20 cellular contexts compared by ENCODE assay signal in genomic region chr22:49801391-49802060, GRCh38. TPM values are rescaled to one million over a fixed set of nuclear protein-coding genes. Genes with fewer than 3 reads are reported as not detected.
DNase-seq lines count a peak whose midpoint lies in the region; ATAC-seq and TF ChIP-seq lines count a peak whose summit lies in the region.
"Had no signal": no experiment of that assay in that cellular context is flagged by ENCODE, and none has a peak within 500 bp of the region (broad histone marks: within the 10 kb centered on the region; RNA-seq: fewer than 3 reads in every experiment).

No MANE protein-coding gene starts in this region.

- no peaks in the 10 kb centered on the region for H3K4me1 Mint-ChIP-seq in Caco-2 (ENCODE audit: low read depth, unreplicated experiment)
- peaks cover 20 to 60% (median 49%) of the 10 kb centered on the region in 4 donors for H3K4me1 Mint-ChIP-seq in naive thymus-derived CD8-positive, alpha-beta T cell

- H3K36me3 ChIP-seq in BLaER1, result peaks cover 99% of the 10 kb centered on the region
- H3K36me3 ChIP-seq in Caco-2 (ENCODE audit: control insufficient read depth, insufficient read depth, low read length), result peaks cover 1% of the 10 kb centered on the region; the same call in 1 of the 2 replicates

- peak overlapping the region; percentile 4; the same call in 1 of the 2 replicates for H3K27ac ChIP-seq in BLaER1
- H3K27ac ChIP-seq: ascending aorta, esophagus muscularis mucosa had no signal

- no peaks in the 10 kb centered on the region for H3K9me3 Mint-ChIP-seq in Caco-2 (ENCODE audit: unreplicated experiment)
- no peaks in the 10 kb centered on the region for H3K9me3 Mint-ChIP-seq in naive thymus-derived CD8-positive, alpha-beta T cell
- H3K9me3 Mint-ChIP-seq: activated B cell treated with CpG ODN at 0.5 μM for 24 hours; activated naive CD4-positive, alpha-beta T cell treated with anti-CD3 and anti-CD28 coated beads for 36 hours; CD8-positive, alpha-beta T cell had no signal

- H3K4me3 ChIP-seq in BLaER1 (no peak overlapping the region), Caco-2 (ENCODE audit: low read depth, low read length) (no peak overlapping the region)
- H3K4me3 ChIP-seq: ascending aorta, esophagus muscularis mucosa had no signal

- BruUV-seq in Caco-2 (replicated peaks; lab: Mats Ljungman, UMichigan), result no TSS peak

- H3K9me3 ChIP-seq in BLaER1, result no peaks in the 10 kb centered on the region
- H3K9me3 ChIP-seq in Caco-2, result no peaks in the 10 kb centered on the region
- H3K9me3 ChIP-seq: ascending aorta, esophagus muscularis mucosa had no signal

- H3K27ac Mint-ChIP-seq in Caco-2 (ENCODE audit: unreplicated experiment), result peak overlapping the region; percentile 53
- H3K27ac Mint-ChIP-seq in naive thymus-derived CD8-positive, alpha-beta T cell, result peak overlapping the region in 6 of 10 donors; percentile 11 to 79 (median 44)
- H3K27ac Mint-ChIP-seq: activated B cell treated with CpG ODN at 0.5 μM for 24 hours; activated naive CD4-positive, alpha-beta T cell treated with anti-CD3 and anti-CD28 coated beads for 36 hours had no signal

- ATAC-seq in naive thymus-derived CD8-positive, alpha-beta T cell, result no peak
- no peak for ATAC-seq in activated CD4-positive, CD25-positive, alpha-beta regulatory T cell treated with anti-CD3 and anti-CD28 coated beads, Interleukin-2, amount 50 U/mL, for 24 hours
- ATAC-seq: CD8-positive, alpha-beta T cell had no signal

- H3K27me3 Mint-ChIP-seq in Caco-2 (ENCODE audit: insufficient read depth, unreplicated experiment), result no peaks in the 10 kb centered on the region
- H3K27me3 Mint-ChIP-seq in naive thymus-derived CD8-positive, alpha-beta T cell, result no peaks in the 10 kb centered on the region
- H3K27me3 Mint-ChIP-seq: activated B cell treated with CpG ODN at 0.5 μM for 24 hours had no signal

- peaks cover 40% of the 10 kb centered on the region for H3K4me1 ChIP-seq in BLaER1
- H3K4me1 ChIP-seq in Caco-2, result no peaks in the 10 kb centered on the region
- H3K4me1 ChIP-seq: ascending aorta had no signal

- DNase-seq in Caco-2 (no peak), cerebellar cortex (ENCODE audit: low spot score) (peak; percentile 66), NCI-H69 (lab: John Stamatoyannopoulos, UW) (no peak), HEK293T (ENCODE audit: extremely low spot score) (no peak)
- peak in 1 of 10 donors; percentile 37 for DNase-seq in naive thymus-derived CD8-positive, alpha-beta T cell
- DNase-seq: activated B cell treated with CpG ODN at 0.5 μM for 24 hours; activated naive CD4-positive, alpha-beta T cell treated with anti-CD3 and anti-CD28 coated beads for 36 hours; activated T-cell treated with anti-CD3 and anti-CD28 coated beads, Interleukin-2, amount 50 U/mL, for 1 hour; cerebellar nuclear complex; effector CD4-positive, alpha-beta T cell; GDM1; KG1; mesenchymal stem cell; NCI-H146; NCI-H524 treated with DMSO at 0.1 percent for 48 hours had no signal

- 0 out of 2 replicates have a peak overlapping the region, but pooled peaks have one; percentile 34 for H3K9ac ChIP-seq in BLaER1

- no peak overlapping the region for H3K4me3 Mint-ChIP-seq in Caco-2 (ENCODE audit: unreplicated experiment)
- peak overlapping the region in 1 of 10 donors; percentile 8 for H3K4me3 Mint-ChIP-seq in naive thymus-derived CD8-positive, alpha-beta T cell
- H3K4me3 Mint-ChIP-seq: activated B cell treated with CpG ODN at 0.5 μM for 24 hours; activated naive CD4-positive, alpha-beta T cell treated with anti-CD3 and anti-CD28 coated beads for 36 hours; CD8-positive, alpha-beta T cell had no signal

- H3K36me3 Mint-ChIP-seq in Caco-2 (ENCODE audit: insufficient read depth, unreplicated experiment), result peaks cover 80% of the 10 kb centered on the region
- H3K36me3 Mint-ChIP-seq in naive thymus-derived CD8-positive, alpha-beta T cell, result peaks cover 0 to 66% (median 6%) of the 10 kb centered on the region in 3 donors

- no peak for TF ChIP-seq CTCF in Caco-2 (IDR thresholded peaks at IDR 0.05; ENCODE audit: insufficient read depth in 1 of 2, low read depth in 1 of 2, low read length in 1 of 2, severe bottlenecking in 1 of 2, unreplicated experiment in 1 of 2)

- intact Hi-C loops in Caco-2 (cut with micrococcal nuclease; ENCODE audit: unreplicated experiment), result no loop called here

- H3K27me3 ChIP-seq in BLaER1, result no peaks in the 10 kb centered on the region
- H3K27me3 ChIP-seq in Caco-2 (replicated peaks; ENCODE audit: control insufficient read depth, insufficient read depth, low read length), result no peaks in the 10 kb centered on the region
- H3K27me3 ChIP-seq: ascending aorta, esophagus muscularis mucosa had no signal

- peaks cover 100% of the 10 kb centered on the region for H4K20me1 ChIP-seq in BLaER1

- POLR2A ChIA-PET in Caco-2 (lab: Charles Lee), result interaction anchor here (0.6 kb wide), 1 partner anchor 49 kb away, joined by 3 read pairs; no protein-coding TSS in a partner anchor
- POLR2A ChIA-PET in naive thymus-derived CD8-positive, alpha-beta T cell (lab: Charles Lee), result interaction anchor here (1.6 kb wide), 1 partner anchor 12 kb away, joined by 5 read pairs; no protein-coding TSS in a partner anchor
- POLR2A ChIA-PET in HEK293T (lab: Yijun Ruan, JAX), result no interaction called here

- CTCF ChIA-PET in Caco-2 (lab: Charles Lee), result interaction anchor here (0.6 kb wide), 1 partner anchor 11 kb away, joined by 3 read pairs; no protein-coding TSS in a partner anchor
- CTCF ChIA-PET in HEK293T (lab: Yijun Ruan, JAX), result no interaction called here

- no peak overlapping the region for H3K4me2 ChIP-seq in BLaER1

TF ChIP-seq in HEK293T, 16 proteins besides CTCF, POLR2A, EP300 and RAD21:
- TF ChIP-seq L3MBTL2 (conservative IDR thresholded peaks at IDR 0.05), result no peak

RNA-seq across cellular contexts. Expression of gene BRD1, which starts 26.1 kb away (rescaled TPM):
- total RNA-seq in Caco-2 (2022), result 46.9 and 48.3 TPM in 2 replicates
- 10 to 100 TPM; 80.9 to 86.8 TPM for total RNA-seq in naive thymus-derived CD8-positive, alpha-beta T cell
- polyA plus RNA-seq in naive thymus-derived CD8-positive, alpha-beta T cell, result 1 to 10 TPM; 1.9 to 3.7 (median 2.2) TPM

RNA-seq across cellular contexts. Expression of gene ZBED4, which starts 52.1 kb away (rescaled TPM):
- 17.3 TPM in 2 replicates for total RNA-seq in Caco-2 (2022)
- 10 to 100 TPM; 17.6 to 18.1 TPM for total RNA-seq in naive thymus-derived CD8-positive, alpha-beta T cell
- polyA plus RNA-seq in naive thymus-derived CD8-positive, alpha-beta T cell, result 10 to 100 TPM in 1 of 3 donors, 1 to 10 TPM in 2; 5.5 to 11.4 (median 8.1) TPM
